25 cellular contexts compared by ENCODE assay signal in genomic region chr13:39107484-39108040, GRCh38.
DNase-seq lines count a peak whose midpoint lies in the region; ATAC-seq and TF ChIP-seq lines count a peak whose summit lies in the region.
"Had no signal": no experiment of that assay in that cellular context is flagged by ENCODE, and none has a peak within 500 bp of the region (broad histone marks: within the 10 kb centered on the region; RNA-seq: fewer than 3 reads in every experiment).

No MANE protein-coding gene starts in this region.

- no peak for ATAC-seq in HG03135 (IDR thresholded peaks at IDR 0.05; ENCODE audit: unreplicated experiment)
- ATAC-seq: gastroesophageal sphincter; left ventricle myocardium superior; naive thymus-derived CD4-positive, alpha-beta T cell had no signal

- DNase-seq in NAMALWA (ENCODE audit: low spot score) (peak; percentile 4), NCI-H2081 (lab: John Stamatoyannopoulos, UW) (peak; percentile 17 to 81), NCI-H748 (lab: John Stamatoyannopoulos, UW; ENCODE audit: unreplicated experiment) (peak; percentile 61), myocyte (ENCODE audit: low read depth) (peak; percentile 31), glutamatergic neuron (no peak), PC-9 (no peak), HCEC 1CT (no peak)
- DNase-seq: activated naive CD4-positive, alpha-beta T cell treated with anti-CD3 and anti-CD28 coated beads, Interleukin-2, amount 50 U/mL, for 16 hours; CD4-positive, alpha-beta T cell; DMS53; GDM1; hypothalamus; Kasumi-1; left ventricle myocardium superior; MV-4-11; naive thymus-derived CD4-positive, alpha-beta T cell; RPMI8226; stimulated activated CD4-positive, alpha-beta T cell treated with anti-CD3 and anti-CD28 coated beads, Interleukin-2, amount 100 ng/mL, for 24 hours; upper lobe of left lung had no signal

- no peak overlapping the region for H3K27ac Mint-ChIP-seq in glutamatergic neuron (ENCODE audit: unreplicated experiment)
- H3K27ac Mint-ChIP-seq: activated T-helper 1 cell treated with anti-CD3 and anti-CD28 coated beads, Interleukin-12 subunit alpha, Interleukin-12 subunit beta, Interleukin-2, Interleukin-4 antibody, amounts not matched to agents 30 ng/mL and 10 ng/mL and 1 ng/mL, durations not matched to agents 14 hours and 24 hours and 36 hours; CD4-positive, alpha-beta T cell; dendritic cell treated with granulocyte-macrophage colony-stimulating factor and Interleukin-4, amounts not matched to agents 40 ng/mL and 50 ng/mL, for 4 days; naive thymus-derived CD4-positive, alpha-beta T cell had no signal

- no peaks in the 10 kb centered on the region for H3K9me2 ChIP-seq in PC-9 (ENCODE audit: insufficient read depth)

- H3K4me1 Mint-ChIP-seq in glutamatergic neuron (ENCODE audit: low read depth, unreplicated experiment), result peaks cover 14% of the 10 kb centered on the region
- H3K4me1 Mint-ChIP-seq: naive thymus-derived CD4-positive, alpha-beta T cell had no signal

- no peak overlapping the region for H3K4me3 Mint-ChIP-seq in glutamatergic neuron (ENCODE audit: unreplicated experiment)
- H3K4me3 Mint-ChIP-seq: activated T-helper 1 cell treated with anti-CD3 and anti-CD28 coated beads, Interleukin-12 subunit alpha, Interleukin-12 subunit beta, Interleukin-2, Interleukin-4 antibody, amounts not matched to agents 30 ng/mL and 10 ng/mL and 1 ng/mL, durations not matched to agents 14 hours and 24 hours and 36 hours; CD4-positive, alpha-beta T cell; dendritic cell treated with granulocyte-macrophage colony-stimulating factor and Interleukin-4, amounts not matched to agents 40 ng/mL and 50 ng/mL, for 4 days; naive thymus-derived CD4-positive, alpha-beta T cell had no signal

- H3K9me3 Mint-ChIP-seq in glutamatergic neuron (ENCODE audit: unreplicated experiment), result no peaks in the 10 kb centered on the region
- H3K9me3 Mint-ChIP-seq: CD4-positive, alpha-beta T cell; dendritic cell treated with granulocyte-macrophage colony-stimulating factor and Interleukin-4, amounts not matched to agents 40 ng/mL and 50 ng/mL, for 4 days had no signal

- no peaks in the 10 kb centered on the region for H3K9me3 ChIP-seq in PC-9 (ENCODE audit: insufficient read depth, low read depth)
- H3K9me3 ChIP-seq: gastroesophageal sphincter, upper lobe of left lung had no signal

- H3K4me3 ChIP-seq in PC-9, result no peak overlapping the region
- H3K4me3 ChIP-seq: cardiac muscle cell, gastroesophageal sphincter, smooth muscle cell, upper lobe of left lung had no signal

- no peaks in the 10 kb centered on the region for H3K79me2 ChIP-seq in PC-9 (ENCODE audit: low read depth)

- H3K36me3 Mint-ChIP-seq in glutamatergic neuron (ENCODE audit: unreplicated experiment), result no peaks in the 10 kb centered on the region
- H3K36me3 Mint-ChIP-seq: naive thymus-derived CD4-positive, alpha-beta T cell had no signal

- CTCF ChIA-PET in PC-9 (lab: Charles Lee), result no interaction called here

- no peaks in the 10 kb centered on the region for H4K20me1 ChIP-seq in PC-9 (ENCODE audit: insufficient read depth)

- POLR2A ChIA-PET in PC-9 (lab: Charles Lee; ENCODE audit: unreplicated experiment), result no interaction called here

- H3K27me3 Mint-ChIP-seq in glutamatergic neuron (ENCODE audit: unreplicated experiment), result peaks cover 2% of the 10 kb centered on the region
- H3K27me3 Mint-ChIP-seq: dendritic cell treated with granulocyte-macrophage colony-stimulating factor and Interleukin-4, amounts not matched to agents 40 ng/mL and 50 ng/mL, for 4 days had no signal

- H3F3A ChIP-seq in PC-9 (ENCODE audit: insufficient read depth, low read depth), result no peaks in the 10 kb centered on the region

- no peaks in the 10 kb centered on the region for H3K4me1 ChIP-seq in PC-9 (replicated peaks; ENCODE audit: insufficient read depth)
- H3K4me1 ChIP-seq: gastroesophageal sphincter, upper lobe of left lung had no signal

- no peak overlapping the region for H2AFZ ChIP-seq in PC-9

- H3K27me3 ChIP-seq in PC-9 (ENCODE audit: insufficient read depth, low read depth), result peaks cover 4% of the 10 kb centered on the region; the same call in 1 of the 2 replicates
- H3K27me3 ChIP-seq: cardiac muscle cell, upper lobe of left lung had no signal

- intact Hi-C loops in PC-9 (cut with micrococcal nuclease; ENCODE audit: unreplicated experiment), result no loop called here

- no peaks in the 10 kb centered on the region for H3K36me3 ChIP-seq in PC-9 (ENCODE audit: low read depth)
- H3K36me3 ChIP-seq: cardiac muscle cell, gastroesophageal sphincter, upper lobe of left lung had no signal

- TF ChIP-seq CTCF in glutamatergic neuron (IDR thresholded peaks at IDR 0.05; ENCODE audit: partially characterized antibody, unreplicated experiment) (no peak), PC-9 (conservative IDR thresholded peaks at IDR 0.05) (no peak)

- BruUV-seq in PC-9 (replicated peaks; lab: Mats Ljungman, UMichigan), result no TSS peak

- no peak overlapping the region for H3K27ac ChIP-seq in PC-9
- H3K27ac ChIP-seq: cardiac muscle cell, gastroesophageal sphincter, upper lobe of left lung had no signal

- H3K4me2 ChIP-seq in PC-9, result no peak overlapping the region
- H3K4me2 ChIP-seq: smooth muscle cell had no signal

Comparison
In these comparisons a context has a peak if more than half of its experiments do, and no peak if none do; other contexts are left out.
1. DNase-seq: peak in NAMALWA (single experiment), NCI-H2081 (2 of 2), NCI-H748 (single experiment) and myocyte (single experiment); none in glutamatergic neuron (single experiment), PC-9 (0 of 2) and HCEC 1CT (single experiment).